8 cellular contexts compared by ENCODE assay signal in the genomic region with DNA sequence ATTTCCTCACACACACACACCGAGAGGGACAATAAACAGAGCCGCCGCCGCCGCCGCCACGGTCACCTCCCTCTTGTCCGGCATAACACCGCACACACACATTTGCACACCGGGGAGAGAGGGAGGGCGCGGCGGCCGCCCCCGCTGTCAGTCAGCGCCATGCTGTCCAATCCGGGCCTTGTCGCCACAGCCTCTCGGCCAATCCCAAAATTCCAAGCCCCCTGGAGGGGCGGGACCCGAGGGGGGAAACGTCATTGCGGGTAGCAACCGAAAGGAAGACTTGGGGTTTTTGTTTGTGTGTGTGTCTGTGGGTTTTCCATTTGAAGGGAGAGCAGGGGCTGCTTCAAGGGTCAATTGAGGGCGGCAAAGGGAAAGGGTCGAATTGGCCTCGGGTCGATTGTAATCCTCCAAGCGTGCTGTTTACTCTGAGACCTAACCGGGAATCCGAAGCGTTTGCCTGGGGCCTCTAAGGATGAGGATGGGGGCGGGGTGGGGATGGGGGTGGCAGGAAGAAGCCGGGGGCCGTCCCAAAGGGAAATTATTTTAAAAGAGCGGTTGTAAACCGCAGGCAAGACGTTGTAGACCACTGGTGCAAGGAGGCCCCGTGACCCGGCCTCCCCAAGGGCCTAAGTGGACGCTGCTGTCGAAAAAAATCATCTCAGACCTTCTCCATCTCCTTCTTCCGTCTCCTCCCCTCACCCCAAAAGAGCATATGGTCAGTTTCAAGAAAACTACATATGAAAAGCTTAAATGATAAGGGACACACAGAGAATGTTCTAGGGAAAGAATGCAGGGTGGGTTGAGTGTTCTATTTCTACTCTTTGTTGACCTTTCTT. TPM values are rescaled to one million over a fixed set of nuclear protein-coding genes. Genes with fewer than 3 reads are reported as not detected.
DNase-seq lines count a peak whose midpoint lies in the region; ATAC-seq, FAIRE-seq and TF ChIP-seq lines count a peak whose summit lies in the region.

TOP2B (minus strand) TSS at position 98 of the 836 bp plus-strand sequence. CDS start 610 bp downstream, outside the sequence.

- H3K79me2 ChIP-seq in H1 (ENCODE audit: control insufficient read depth in 1 of 2, insufficient read depth in 2 of 2, low read length in 2 of 2): peaks cover 14 to 37% of the 10 kb centered on the region in 2 experiments

- TF ChIP-seq CTCF in H1 (IDR thresholded peaks at IDR 0.05; ENCODE audit: control extremely low read depth in 1 of 3, insufficient read depth in 1 of 3, low read depth in 1 of 3, low read length in 3 of 3): no peak

- peak; percentile 100 for DNase-seq in COLO829 (ENCODE audit: low spot score)
- peak; percentile 95 for DNase-seq in HTR-8/SVneo (ENCODE audit: insufficient read length, low spot score)
- DNase-seq in NOMO-1 treated with dmso at 0.1 percent for 144 hours (lab: John Stamatoyannopoulos, UW; ENCODE audit: unreplicated experiment): peak; percentile 96
- peak; percentile 97 for DNase-seq in activated CD8-positive, alpha-beta memory T cell treated with anti-CD3 and anti-CD28 coated beads, Interleukin-2, amount 10 ng/mL, durations not matched to agents 7 days and 5 days
- DNase-seq in H1 (ENCODE audit: low read depth in 1 of 2, low spot score in 2 of 2): peak; percentile 90 to 93
- DNase-seq in memory B cell (ENCODE audit: low spot score in 2 of 2): peak; percentile 87 to 95
- DNase-seq in stimulated activated CD8-positive, alpha-beta memory T cell treated with anti-CD3 and anti-CD28 coated beads, Interleukin-12 subunit alpha, Interleukin-12 subunit beta, amount 100 ng/mL, for 24 hours (ENCODE audit: extremely low read depth): peak; percentile 88

- peak within 1 kb of the TSS; percentile 94 for H4K91ac ChIP-seq in H1 (replicated peaks; ENCODE audit: insufficient read length, low read length)

- peak within 1 kb of the TSS; percentile 20; the same call in 1 of the 2 replicates for H2BK5ac ChIP-seq in H1 (ENCODE audit: low read depth, low read length)

- peaks cover 8% of the 10 kb centered on the region for H3K36me3 Mint-ChIP-seq in activated CD8-positive, alpha-beta memory T cell treated with anti-CD3 and anti-CD28 coated beads, Interleukin-2, amount 10 ng/mL, durations not matched to agents 7 days and 5 days
- peaks cover 2% of the 10 kb centered on the region for H3K36me3 Mint-ChIP-seq in memory B cell

- H2BK12ac ChIP-seq in H1 (ENCODE audit: low read depth, low read length): no peak within 1 kb of the TSS

- H3K4ac ChIP-seq in H1 (replicated peaks; ENCODE audit: insufficient read length, low read depth, low read length): peak within 1 kb of the TSS; percentile 72

- no peaks in the 10 kb centered on the region for H3K9me3 ChIP-seq in H1 (ENCODE audit: insufficient read depth in 2 of 2, low read depth in 1 of 2, low read length in 1 of 2)

- TF ChIP-seq POLR2A in H1 (IDR thresholded peaks at IDR 0.05; ENCODE audit: control extremely low read depth in 1 of 2, low read depth in 2 of 2, low read length in 2 of 2): peak in 1 of 2 experiments; percentile 82

- H2BK120ac ChIP-seq in H1 (replicated peaks; ENCODE audit: low read depth, low read length): no peak within 1 kb of the TSS

- H2BK20ac ChIP-seq in H1 (ENCODE audit: low read length): no peak within 1 kb of the TSS

- no peak within 1 kb of the TSS for H2BK15ac ChIP-seq in H1 (ENCODE audit: low read length)

- peak within 1 kb of the TSS; percentile 86 to 97 (median 94) for H3K9ac ChIP-seq in H1 (replicated peaks in 1 of 4; ENCODE audit: extremely low read depth in 1 of 4, low read depth in 3 of 4, low read length in 3 of 4)

- peaks cover 0 to 11% (median 6%) of the 10 kb centered on the region in 4 experiments; a peak in 4 of 7 replicates for H3K4me1 ChIP-seq in H1 (replicated peaks in 1 of 4; ENCODE audit: control insufficient read depth in 3 of 4, insufficient read depth in 4 of 4, low read length in 3 of 4)

- peaks cover 6 to 10% of the 10 kb centered on the region in 2 experiments for H4K20me1 ChIP-seq in H1 (replicated peaks in 1 of 2; ENCODE audit: control insufficient read depth in 1 of 2, insufficient read depth in 2 of 2, low read length in 2 of 2)

- H3K27me3 Mint-ChIP-seq in activated CD8-positive, alpha-beta memory T cell treated with anti-CD3 and anti-CD28 coated beads, Interleukin-2, amount 10 ng/mL, durations not matched to agents 7 days and 5 days: no peaks in the 10 kb centered on the region
- H3K27me3 Mint-ChIP-seq in memory B cell: no peaks in the 10 kb centered on the region

- peak within 1 kb of the TSS; percentile 84 for H3K18ac ChIP-seq in H1 (ENCODE audit: extremely low read depth, low read length)

- H3K4me1 Mint-ChIP-seq in activated CD8-positive, alpha-beta memory T cell treated with anti-CD3 and anti-CD28 coated beads, Interleukin-2, amount 10 ng/mL, durations not matched to agents 7 days and 5 days: peaks cover 34% of the 10 kb centered on the region
- H3K4me1 Mint-ChIP-seq in memory B cell: peaks cover 29% of the 10 kb centered on the region

- H3K27ac ChIP-seq in H1 (ENCODE audit: low read depth, low read length): peak within 1 kb of the TSS; percentile 94

- no peaks in the 10 kb centered on the region for H3K9me3 Mint-ChIP-seq in activated CD8-positive, alpha-beta memory T cell treated with anti-CD3 and anti-CD28 coated beads, Interleukin-2, amount 10 ng/mL, durations not matched to agents 7 days and 5 days (ENCODE audit: low read depth)
- H3K9me3 Mint-ChIP-seq in memory B cell: no peaks in the 10 kb centered on the region

- peak within 1 kb of the TSS; percentile 82 for H4K5ac ChIP-seq in H1 (ENCODE audit: insufficient read length, low read depth, low read length)

- H3K23ac ChIP-seq in H1 (ENCODE audit: insufficient read length): no peak within 1 kb of the TSS

- peak within 1 kb of the TSS; percentile 99 for H3K27ac Mint-ChIP-seq in activated CD8-positive, alpha-beta memory T cell treated with anti-CD3 and anti-CD28 coated beads, Interleukin-2, amount 10 ng/mL, durations not matched to agents 7 days and 5 days
- H3K27ac Mint-ChIP-seq in memory B cell: peak within 1 kb of the TSS; percentile 98

- H3K4me3 Mint-ChIP-seq in activated CD8-positive, alpha-beta memory T cell treated with anti-CD3 and anti-CD28 coated beads, Interleukin-2, amount 10 ng/mL, durations not matched to agents 7 days and 5 days: peak within 1 kb of the TSS; percentile 89
- H3K4me3 Mint-ChIP-seq in memory B cell: peak within 1 kb of the TSS; percentile 97

- H3K36me3 ChIP-seq in H1 (ENCODE audit: control insufficient read depth in 2 of 4, insufficient read depth in 4 of 4, low read length in 3 of 4): no peaks in the 10 kb centered on the region

- CTCF ChIA-PET in activated CD8-positive, alpha-beta memory T cell treated with anti-CD3 and anti-CD28 coated beads, Interleukin-2, amount 10 ng/mL, durations not matched to agents 7 days and 5 days (lab: Charles Lee): interaction anchor here (1.0 to 1.6 kb wide), 3 partner anchors 15 to 117 kb away, joined by 4 to 8 read pairs (median 4); no protein-coding TSS in a partner anchor
- CTCF ChIA-PET in H1 (lab: Charles Lee; ENCODE audit: partially characterized antibody): interaction anchor here (0.6 to 2.4 kb wide), 2 partner anchors 16 to 104 kb away, joined by 3 to 14 read pairs; no protein-coding TSS in a partner anchor

- TF ChIP-seq EP300 in H1 (IDR thresholded peaks at IDR 0.05; ENCODE audit: borderline replicate concordance in 1 of 2, low read depth in 2 of 2, low read length in 2 of 2): no peak

- no peak within 1 kb of the TSS for H3K14ac ChIP-seq in H1 (ENCODE audit: insufficient read length)

- ATAC-seq in GM21367 (IDR thresholded peaks at IDR 0.05; ENCODE audit: unreplicated experiment): peak; percentile 80
- peak; percentile 93 for ATAC-seq in activated CD8-positive, alpha-beta memory T cell treated with anti-CD3 and anti-CD28 coated beads, Interleukin-2, amount 10 ng/mL, durations not matched to agents 7 days and 5 days
- ATAC-seq in memory B cell (ENCODE audit: low read depth): peak; percentile 85

- H2AFZ ChIP-seq in H1 (ENCODE audit: low read length): peak within 1 kb of the TSS; percentile 96

- peak; percentile 42 for FAIRE-seq in HTR-8/SVneo (lab: Jason Lieb, UNC)
- FAIRE-seq in H1 (lab: Jason Lieb, UNC): peak; percentile 66

- H3K23me2 ChIP-seq in H1 (ENCODE audit: low read depth, low read length): peaks cover 7% of the 10 kb centered on the region; the same call in 1 of the 2 replicates

- H3K27me3 ChIP-seq in H1 (replicated peaks in 1 of 4; ENCODE audit: control insufficient read depth in 3 of 4, extremely low read depth in 1 of 4, insufficient read depth in 3 of 4, low read length in 3 of 4): no peaks in the 10 kb centered on the region

- 0 out of 2 replicates have a peak, but pooled peaks cover 2% of the 10 kb centered on the region for H3K79me1 ChIP-seq in H1 (ENCODE audit: low read depth, low read length)

- peak within 1 kb of the TSS; percentile 95 for H4K8ac ChIP-seq in H1 (ENCODE audit: extremely low read depth, insufficient read depth, low read length)

- no peak for TF ChIP-seq RAD21 in H1 (IDR thresholded peaks at IDR 0.05 in 1 of 2, conservative IDR thresholded peaks at IDR 0.05 in 1 of 2; ENCODE audit: low read depth in 2 of 2, low read length in 2 of 2)

- no peak within 1 kb of the TSS for H2AK5ac ChIP-seq in H1 (ENCODE audit: low read depth, low read length)

- no peak within 1 kb of the TSS for H3K56ac ChIP-seq in H1 (replicated peaks; ENCODE audit: insufficient read length, low read depth, low read length)

- POLR2A ChIA-PET in H1 (lab: Charles Lee; ENCODE audit: partially characterized antibody): interaction anchor here (1.0 kb wide), 1 partner anchor 101 kb away, joined by 4 read pairs; no protein-coding TSS in a partner anchor

- WGBS in H1 (ENCODE audit: extremely low coverage in 1 of 2, insufficient coverage in 1 of 2, insufficient read length in 1 of 2, insufficient replicate concordance in 2 of 2, low coverage in 1 of 2, low lambda C conversion rate in 2 of 2, missing lambda C conversion rate in 1 of 2), 2 experiments: 3% methylated on average over 32 of the region's 43 CpGs; no CpG with 5 or more reads in 1 of the 2 experiments

- peak within 1 kb of the TSS; percentile 75 to 79 for H3K4me2 ChIP-seq in H1 (ENCODE audit: insufficient read depth in 1 of 2, low read depth in 2 of 2, low read length in 2 of 2)

- H3K4me3 ChIP-seq in H1 (ENCODE audit: extremely low read depth in 1 of 4, insufficient read depth in 2 of 4, low read depth in 3 of 4, low read length in 4 of 4): peak within 1 kb of the TSS; percentile 60 to 86 (median 77)

RNA-seq across cellular contexts. Expression of gene TOP2B, which starts in this region (rescaled TPM):
- 100 to 1,000 TPM; 107 to 128 TPM for total RNA-seq in activated CD8-positive, alpha-beta memory T cell treated with anti-CD3 and anti-CD28 coated beads, Interleukin-2, amount 10 ng/mL, durations not matched to agents 7 days and 5 days
- 188 and 206 TPM in 2 replicates for total RNA-seq in H1 (2021; fragmentation: NEBNext Ultra II Directional; extraction: Animal tissue kit (Norgen Biotek cat#: 25700))
- polyA plus RNA-seq in H1 (2011; rRNA removed): 15.7 and 34.9 TPM in 2 replicates
- polyA plus RNA-seq in H1 (2011; cell fraction: cytosol; rRNA removed): 48.9 TPM
- polyA plus RNA-seq in H1 (2011; cell fraction: nucleus; rRNA removed): 11.0 TPM
- 76.4 to 122 TPM (median 87.1 TPM) in 4 replicates for polyA plus RNA-seq in H1 (2012, experiment 1 of 2)
- 7.2 TPM for polyA plus RNA-seq in H1 (2012, experiment 2 of 2)
- 84.6 TPM for polyA plus RNA-seq in H1 (2013, experiment 1 of 2)
- polyA plus RNA-seq in H1 (2013, experiment 2 of 2): 82.5 TPM
- 37.9 and 44.5 TPM in 2 replicates for polyA minus RNA-seq in H1 (2011; rRNA and poly(A)+ RNA removed)
- 49.3 TPM for polyA minus RNA-seq in H1 (2011; cell fraction: cytosol; rRNA and poly(A)+ RNA removed)
- 59.0 TPM for polyA minus RNA-seq in H1 (2011; cell fraction: nucleus; rRNA and poly(A)+ RNA removed)

Comparison
In these comparisons a context has a peak if more than half of its experiments do, and no peak if none do; other contexts are left out.
1. Peak in every context shown above with its lines: DNase-seq, ATAC-seq, H3K4me3 ChIP-seq and H3K27ac ChIP-seq.